In the genomic region with DNA sequence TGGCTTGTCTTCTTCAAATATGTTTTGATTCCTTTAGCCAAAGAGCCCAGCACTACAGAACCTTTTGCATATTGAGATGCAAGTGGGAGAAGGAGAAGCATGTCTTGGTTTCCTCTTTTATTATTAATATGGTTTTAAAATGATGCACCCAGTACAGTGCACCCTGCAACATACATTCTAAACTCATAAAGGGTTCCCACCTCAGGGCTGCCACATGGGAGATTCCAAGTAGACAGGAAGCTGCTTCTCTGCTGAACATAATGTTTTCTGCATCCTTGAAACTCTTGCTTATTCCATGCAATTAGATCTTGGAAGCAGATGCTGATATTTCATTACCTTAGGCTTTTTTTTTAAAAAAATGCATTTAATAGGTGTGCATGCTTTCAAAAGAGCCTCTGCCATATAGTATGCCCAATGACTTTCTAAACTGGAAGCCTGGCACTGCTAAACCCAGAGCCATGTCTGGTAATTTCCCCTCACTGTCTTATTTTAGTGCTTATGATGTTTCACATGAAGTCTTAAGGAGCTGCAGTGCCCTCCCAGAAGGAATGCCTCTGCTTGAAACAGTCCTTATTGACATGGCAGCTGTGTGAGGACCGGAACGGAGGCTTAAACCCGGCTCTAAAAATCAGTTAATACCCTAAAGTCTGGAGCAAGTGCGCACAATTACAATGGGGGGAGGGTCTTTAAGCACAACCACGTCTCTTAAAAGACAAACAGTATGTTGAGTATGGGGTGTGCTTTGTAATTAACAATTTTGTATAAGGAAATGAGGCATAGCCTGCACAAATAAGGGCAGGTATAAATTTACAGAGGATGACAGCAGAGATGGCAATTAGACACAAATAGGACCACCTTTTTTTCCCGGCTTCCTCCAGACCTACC, we compare ENCODE assay signal across 13 cellular contexts. TPM values are rescaled to one million over a fixed set of nuclear protein-coding genes. Genes with fewer than 3 reads are reported as not detected.
A peak's percentile ranks its signal among the peaks of the same experiment; 100 is the strongest.
DNase-seq lines count a peak whose midpoint lies in the region; ATAC-seq, FAIRE-seq and TF ChIP-seq lines count a peak whose summit lies in the region.
"Had no signal": no experiment of that assay in that cellular context is flagged by ENCODE, and none has a peak within 500 bp of the region (broad histone marks: within the 10 kb centered on the region; RNA-seq: fewer than 3 reads in every experiment).

No MANE protein-coding gene starts in this region.

- ATAC-seq in naive B cell (ENCODE audit: low read depth in 2 of 2) = no peak
- ATAC-seq: activated naive CD4-positive, alpha-beta T cell treated with anti-CD3 and anti-CD28 coated beads, Interleukin-2, amount 50 U/mL, for 72 hours; left ventricle myocardium superior had no signal

- peak; percentile 63 for FAIRE-seq in urothelium cell line (lab: Jason Lieb, UNC)

- H3K4me3 Mint-ChIP-seq in activated naive CD4-positive, alpha-beta T cell treated with anti-CD3 and anti-CD28 coated beads for 36 hours = peak overlapping the region; percentile 5
- H3K4me3 Mint-ChIP-seq in naive B cell = peak overlapping the region in 5 of 8 donors; percentile 15 to 81 (median 35)
- H3K4me3 Mint-ChIP-seq in MCF 10A (ENCODE audit: unreplicated experiment) = no peak overlapping the region

- intact Hi-C loops in activated naive CD4-positive, alpha-beta T cell treated with anti-CD3 and anti-CD28 coated beads for 36 hours (cut with micrococcal nuclease) = loop anchor here (2.0 kb wide), 1 partner anchor 14 kb away; no protein-coding TSS in a partner anchor
- intact Hi-C loops in MCF 10A (cut with micrococcal nuclease) = loop anchor here (10.0 kb wide), 1 partner anchor 544 kb away; no protein-coding TSS in a partner anchor

- TF ChIP-seq CTCF in MCF 10A (IDR thresholded peaks at IDR 0.05; ENCODE audit: unreplicated experiment) = no peak

- DNase-seq in activated naive CD4-positive, alpha-beta T cell treated with anti-CD3 and anti-CD28 coated beads for 36 hours = no peak
- no peak for DNase-seq in activated naive CD4-positive, alpha-beta T cell treated with anti-CD3 and anti-CD28 coated beads, Interleukin-2, amount 50 U/mL, for 16 hours
- DNase-seq in NCI-H82 treated with DMSO at 0.1 percent for 48 hours (lab: John Stamatoyannopoulos, UW; ENCODE audit: unreplicated experiment) (peak; percentile 51), naive B cell (no peak), urothelium cell line (ENCODE audit: low spot score) (no peak), MCF 10A (ENCODE audit: unreplicated experiment) (no peak), DMS53 treated with DMSO at 0.1 percent for 48 hours (lab: John Stamatoyannopoulos, UW; ENCODE audit: unreplicated experiment) (no peak)
- no peak for DNase-seq in effector CD8-positive, alpha-beta T cell (lab: John Stamatoyannopoulos, UW)
- DNase-seq: erythroblast, left ventricle myocardium superior, NCI-H1436 treated with DMSO at 0.1 percent for 48 hours, trophoblast cell had no signal

- CTCF ChIA-PET in activated naive CD4-positive, alpha-beta T cell treated with anti-CD3 and anti-CD28 coated beads for 36 hours (lab: Charles Lee) = no interaction called here
- CTCF ChIA-PET in MCF 10A (lab: Yijun Ruan, JAX) = interaction anchor here (0.6 kb wide), 2 partner anchors 169 to 181 kb away, joined by 3 read pairs; no protein-coding TSS in a partner anchor

- H3K36me3 Mint-ChIP-seq in activated naive CD4-positive, alpha-beta T cell treated with anti-CD3 and anti-CD28 coated beads for 36 hours (ENCODE audit: low read depth) = no peaks in the 10 kb centered on the region
- peaks cover 15 to 29% of the 10 kb centered on the region in 2 donors for H3K36me3 Mint-ChIP-seq in naive B cell
- H3K36me3 Mint-ChIP-seq in MCF 10A (ENCODE audit: insufficient read depth, unreplicated experiment) = no peaks in the 10 kb centered on the region

- peaks cover 59% of the 10 kb centered on the region for H3K4me1 Mint-ChIP-seq in activated naive CD4-positive, alpha-beta T cell treated with anti-CD3 and anti-CD28 coated beads for 36 hours (ENCODE audit: low read depth)
- H3K4me1 Mint-ChIP-seq in naive B cell (peaks cover 37 to 52% (median 39%) of the 10 kb centered on the region in 3 donors), MCF 10A (ENCODE audit: insufficient read depth, unreplicated experiment) (no peaks in the 10 kb centered on the region)

- H3K27me3 Mint-ChIP-seq in activated naive CD4-positive, alpha-beta T cell treated with anti-CD3 and anti-CD28 coated beads for 36 hours (ENCODE audit: low read depth) = peaks cover 92% of the 10 kb centered on the region
- H3K27me3 Mint-ChIP-seq in naive B cell (peaks cover 76 to 94% (median 79%) of the 10 kb centered on the region in 3 donors), MCF 10A (ENCODE audit: insufficient read depth, unreplicated experiment) (peaks cover 12% of the 10 kb centered on the region)

- POLR2A ChIA-PET in MCF 10A (lab: Yijun Ruan, JAX) = interaction anchor here (0.7 kb wide), 1 partner anchor 340 kb away, joined by 3 read pairs; no protein-coding TSS in a partner anchor

- H3K9me3 Mint-ChIP-seq in activated naive CD4-positive, alpha-beta T cell treated with anti-CD3 and anti-CD28 coated beads for 36 hours = no peaks in the 10 kb centered on the region
- peaks cover 14 to 73% (median 54%) of the 10 kb centered on the region in 7 donors for H3K9me3 Mint-ChIP-seq in naive B cell
- H3K9me3 Mint-ChIP-seq in MCF 10A (ENCODE audit: unreplicated experiment) = no peaks in the 10 kb centered on the region
- H3K9me3 Mint-ChIP-seq: activated naive CD4-positive, alpha-beta T cell treated with anti-CD3 and anti-CD28 coated beads, Interleukin-2, amount 50 U/mL, for 72 hours had no signal

- no TSS peak for BruUV-seq in MCF 10A (replicated peaks; lab: Mats Ljungman, UMichigan)

- no peak overlapping the region for H3K27ac Mint-ChIP-seq in activated naive CD4-positive, alpha-beta T cell treated with anti-CD3 and anti-CD28 coated beads for 36 hours
- H3K27ac Mint-ChIP-seq in naive B cell (peak overlapping the region in 5 of 6 donors; percentile 10 to 92 (median 63)), MCF 10A (ENCODE audit: low read depth, unreplicated experiment) (no peak overlapping the region)
- H3K27ac Mint-ChIP-seq: activated naive CD4-positive, alpha-beta T cell treated with anti-CD3 and anti-CD28 coated beads, Interleukin-2, amount 50 U/mL, for 72 hours had no signal

RNA-seq across cellular contexts. Expression of gene SIX1, which starts 2.0 kb away (rescaled TPM):
- not detected for total RNA-seq in activated naive CD4-positive, alpha-beta T cell treated with anti-CD3 and anti-CD28 coated beads for 36 hours
- polyA plus RNA-seq in naive B cell (ENCODE audit: low read depth in 6 of 6) = not detected
- total RNA-seq in MCF 10A (2022) = 0.29 and 0.33 TPM in 2 replicates
- total RNA-seq: activated naive CD4-positive, alpha-beta T cell treated with anti-CD3 and anti-CD28 coated beads, Interleukin-2, amount 50 U/mL, for 72 hours; left ventricle myocardium superior had no signal

Comparison
In these comparisons a context has a peak if more than half of its experiments do, and no peak if none do; other contexts are left out.
1. H3K27ac Mint-ChIP-seq: peak in naive B cell (5 of 6); none in activated naive CD4-positive, alpha-beta T cell treated with anti-CD3 and anti-CD28 coated beads for 36 hours (single experiment) and MCF 10A (single experiment).